ENCODE assay signal across 14 cellular contexts in genomic region chr12:43285248-43285647, GRCh38.
DNase-seq lines count a peak whose midpoint lies in the region; ATAC-seq, FAIRE-seq and TF ChIP-seq lines count a peak whose summit lies in the region.
"Had no signal": no experiment of that assay in that cellular context is flagged by ENCODE, and none has a peak within 500 bp of the region (broad histone marks: within the 10 kb centered on the region; RNA-seq: fewer than 3 reads in every experiment).

No MANE protein-coding gene starts in this region.

- in situ Hi-C loops in Caki2 (cut with HindIII; ENCODE audit: low pct_unique_long_range_greater_than_20kb, low sequenced_read_pairs): no loop called here
- in situ Hi-C loops in GM12878 (cut with MboI): loop anchor here (10.0 kb wide), 1 partner anchor 690 kb away; no protein-coding TSS in a partner anchor

- POLR2A ChIA-PET in GM12878 (lab: Charles Lee): no interaction called here

- TF ChIP-seq CTCF in GM12878 (IDR thresholded peaks at IDR 0.05 in 2 of 3, conservative IDR thresholded peaks at IDR 0.05 in 1 of 3; ENCODE audit: control insufficient read depth in 2 of 3, extremely low read depth in 1 of 3, insufficient read depth in 1 of 3, low read depth in 3 of 3, low read length in 3 of 3): no peak

- 37% methylated on average over 3 of the region's 3 CpGs for WGBS in GM12878 (ENCODE audit: insufficient coverage, insufficient replicate concordance, low lambda C conversion rate, missing lambda C conversion rate)
- 65 to 80% (median 76%) methylated on average over 3 of the region's 3 CpGs for WGBS in small intestine, 3 donors

- no peaks in the 10 kb centered on the region for H4K20me1 ChIP-seq in GM12878 (ENCODE audit: control insufficient read depth, insufficient read depth)

- no peak for TF ChIP-seq RAD21 in GM12878 (IDR thresholded peaks at IDR 0.05; ENCODE audit: insufficient read depth, low read depth, low read length)

- H3K36me3 ChIP-seq in GM12878 (ENCODE audit: control insufficient read depth in 2 of 2, insufficient read depth in 2 of 2, low read length in 1 of 2): no peaks in the 10 kb centered on the region
- no peaks in the 10 kb centered on the region for H3K36me3 ChIP-seq in small intestine (ENCODE audit: control insufficient read depth in 2 of 2, insufficient read depth in 2 of 2, low read length in 2 of 2)
- H3K36me3 ChIP-seq: Peyer's patch had no signal

- no TSS peak for BruUV-seq in GM12878 (replicated peaks; lab: Mats Ljungman, UMichigan)

- FAIRE-seq in GM12878 (lab: Jason Lieb, UNC) (no peak), small intestine (lab: Jason Lieb, UNC) (no peak)

- H3K4me1 ChIP-seq in GM12878 (ENCODE audit: control insufficient read depth, insufficient read depth, low read length): no peaks in the 10 kb centered on the region
- peaks cover 2 to 7% of the 10 kb centered on the region in 2 donors for H3K4me1 ChIP-seq in small intestine (ENCODE audit: control insufficient read depth in 2 of 2, insufficient read depth in 1 of 2, low read depth in 1 of 2, low read length in 1 of 2)
- H3K4me1 ChIP-seq: Peyer's patch had no signal

- H3K27ac ChIP-seq in GM12878 (ENCODE audit: control insufficient read depth, insufficient read depth): no peak overlapping the region
- no peak overlapping the region for H3K27ac ChIP-seq in small intestine (ENCODE audit: low read depth in 1 of 2, low read length in 1 of 2)
- H3K27ac ChIP-seq: Peyer's patch had no signal

- H3K9ac ChIP-seq in GM12878 (ENCODE audit: control insufficient read depth, insufficient read depth, low read length): no peak overlapping the region

- TF ChIP-seq EP300 in GM12878 (IDR thresholded peaks at IDR 0.05; ENCODE audit: borderline replicate concordance in 1 of 2, control insufficient read depth in 1 of 2, low read depth in 2 of 2, low read length in 2 of 2): no peak

- CTCF ChIA-PET in GM12878 (lab: Yijun Ruan, JAX): interaction anchor here (0.7 to 6.8 kb wide), 3 partner anchors 52 to 802 kb away, joined by 3 to 71 read pairs (median 44); no protein-coding TSS in a partner anchor

- SMC1A ChIA-PET in GM12878 (lab: Charles Lee; ENCODE audit: uncharacterized antibody, unreplicated experiment): no interaction called here

- no peak overlapping the region for H3K4me3 ChIP-seq in GM12878
- H3K4me3 ChIP-seq in small intestine (ENCODE audit: low read depth in 1 of 2, low read length in 2 of 2): no peak overlapping the region
- H3K4me3 ChIP-seq: Peyer's patch had no signal

- no peaks in the 10 kb centered on the region for H3K27me3 ChIP-seq in GM12878 (replicated peaks in 1 of 2; ENCODE audit: control insufficient read depth in 2 of 2, insufficient read depth in 2 of 2, low read length in 1 of 2)
- no peaks in the 10 kb centered on the region for H3K27me3 ChIP-seq in small intestine (ENCODE audit: control insufficient read depth in 2 of 2, insufficient read depth in 2 of 2, low read length in 2 of 2)
- H3K27me3 ChIP-seq: Peyer's patch had no signal

- intact Hi-C loops in GM12878 (cut with micrococcal nuclease; ENCODE audit: unreplicated experiment): no loop called here

- TF ChIP-seq POLR2A in GM12878 (IDR thresholded peaks at IDR 0.05; ENCODE audit: low read depth, low read length): no peak

- H3K4me2 ChIP-seq in GM12878 (ENCODE audit: control insufficient read depth, insufficient read depth): no peak overlapping the region

- H3K79me2 ChIP-seq in GM12878 (ENCODE audit: control insufficient read depth, insufficient read depth, low read length): no peaks in the 10 kb centered on the region

- no peak overlapping the region for H2AFZ ChIP-seq in GM12878 (ENCODE audit: control insufficient read depth, low read depth, low read length)

- H3K9me3 ChIP-seq in GM12878 (replicated peaks; ENCODE audit: control insufficient read depth, insufficient read depth, low read length) (no peaks in the 10 kb centered on the region), small intestine (ENCODE audit: control insufficient read depth, low read depth) (no peaks in the 10 kb centered on the region)
- H3K9me3 ChIP-seq: Peyer's patch had no signal

- ATAC-seq in HG02885 (IDR thresholded peaks at IDR 0.05; ENCODE audit: poor library complexity, unreplicated experiment): peak; percentile 87
- ATAC-seq in GM12878: peak; percentile 86

- RAD21 ChIA-PET in GM12878 (lab: Charles Lee; ENCODE audit: unreplicated experiment): no interaction called here

- DNase-seq in Caki2 (ENCODE audit: low read depth) (peak; percentile 76), GM12878 (ENCODE audit: low read depth, low spot score) (no peak), lung microvascular endothelial cell (ENCODE audit: low read depth in 2 of 2) (peak; percentile 60), RKO (ENCODE audit: low spot score) (no peak), mucosa of gallbladder (ENCODE audit: low spot score) (no peak), small intestine (no peak), mesenteric fat pad (ENCODE audit: low spot score) (no peak)
- DNase-seq: activated CD4-positive, alpha-beta T cell treated with anti-CD3 and anti-CD28 coated beads for 1 hour; anterior cingulate cortex; hippocampal formation; NCI-H146; occipital lobe; Peyer's patch had no signal

TF ChIP-seq in GM12878, 131 proteins besides CTCF, POLR2A, EP300 and RAD21:
- TF ChIP-seq MTA3 (IDR thresholded peaks at IDR 0.05; ENCODE audit: borderline replicate concordance, low read length) (no peak), IKZF2 (IDR thresholded peaks at IDR 0.05) (peak in 1 of 2 experiments; percentile 17; a peak in 2 of 4 replicates)

Comparison
In these comparisons a context has a peak if more than half of its experiments do, and no peak if none do; other contexts are left out.
1. DNase-seq: peak in Caki2 (single experiment) and lung microvascular endothelial cell (2 of 2); none in GM12878 (single experiment), RKO (single experiment), mucosa of gallbladder (single experiment), small intestine (single experiment) and mesenteric fat pad (single experiment).